Comparison of ENCODE assay signal across 15 cellular contexts in genomic region chr16:69812213-69813014, GRCh38.
"Had no signal": no experiment of that assay in that cellular context is flagged by ENCODE, and none has a peak within 500 bp of the region (broad histone marks: within the 10 kb centered on the region; RNA-seq: fewer than 3 reads in every experiment).

No MANE protein-coding gene starts in this region.

- DNase-seq: activated CD8-positive, alpha-beta memory T cell treated with anti-CD3 and anti-CD28 coated beads, Interleukin-2, amount 50 U/mL, for 4 hours; activated CD8-positive, alpha-beta T cell treated with anti-CD3 and anti-CD28 coated beads for 36 hours; activated naive CD8-positive, alpha-beta T cell treated with anti-CD3 and anti-CD28 coated beads, Interleukin-2, amount 10 ng/mL, durations not matched to agents 7 days and 5 days; activated T-cell treated with anti-CD3 and anti-CD28 coated beads, Interleukin-2, amount 50 U/mL, for 72 hours; kidney; left ventricle myocardium inferior; mesenchymal stem cell; psoas muscle; spleen; stimulated activated CD4-positive, alpha-beta T cell treated with anti-CD3 and anti-CD28 coated beads, Interleukin-1b, Interleukin-23, amount 100 ng/mL, for 48 hours; stimulated activated naive CD4-positive, alpha-beta T cell treated with Interleukin-2 at 50 U/mL for 16 hours had no signal

- H3K79me2 ChIP-seq: hepatocyte had no signal

- H3K9me3 ChIP-seq: spleen, suprapubic skin had no signal

- H3K4me3 Mint-ChIP-seq: activated CD8-positive, alpha-beta T cell treated with anti-CD3 and anti-CD28 coated beads for 36 hours; activated naive CD8-positive, alpha-beta T cell treated with anti-CD3 and anti-CD28 coated beads, Interleukin-2, amount 10 ng/mL, durations not matched to agents 7 days and 5 days; activated T-cell treated with anti-CD3 and anti-CD28 coated beads, Interleukin-2, amount 50 U/mL, for 72 hours; nephron had no signal

- H3K4me2 ChIP-seq: hepatocyte had no signal

- H3K9me3 Mint-ChIP-seq: activated CD8-positive, alpha-beta T cell treated with anti-CD3 and anti-CD28 coated beads for 36 hours; activated naive CD8-positive, alpha-beta T cell treated with anti-CD3 and anti-CD28 coated beads, Interleukin-2, amount 10 ng/mL, durations not matched to agents 7 days and 5 days; activated T-cell treated with anti-CD3 and anti-CD28 coated beads, Interleukin-2, amount 50 U/mL, for 72 hours; nephron had no signal

- H3K27ac ChIP-seq: left ventricle myocardium inferior, psoas muscle, spleen, suprapubic skin had no signal

- H3K4me1 Mint-ChIP-seq: nephron had no signal

- H3K4me1 ChIP-seq: left ventricle myocardium inferior, psoas muscle, spleen, suprapubic skin had no signal

- H3K27me3 ChIP-seq: hepatocyte, spleen, suprapubic skin had no signal

- ATAC-seq: activated CD8-positive, alpha-beta T cell treated with anti-CD3 and anti-CD28 coated beads for 36 hours; activated T-cell treated with anti-CD3 and anti-CD28 coated beads, Interleukin-2, amount 50 U/mL, for 72 hours; psoas muscle; sciatic nerve had no signal

- H3K27me3 Mint-ChIP-seq: activated CD8-positive, alpha-beta T cell treated with anti-CD3 and anti-CD28 coated beads for 36 hours; activated naive CD8-positive, alpha-beta T cell treated with anti-CD3 and anti-CD28 coated beads, Interleukin-2, amount 10 ng/mL, durations not matched to agents 7 days and 5 days had no signal

- H2AFZ ChIP-seq: hepatocyte had no signal

- H3K27ac Mint-ChIP-seq: activated CD8-positive, alpha-beta T cell treated with anti-CD3 and anti-CD28 coated beads for 36 hours; activated naive CD8-positive, alpha-beta T cell treated with anti-CD3 and anti-CD28 coated beads, Interleukin-2, amount 10 ng/mL, durations not matched to agents 7 days and 5 days; activated T-cell treated with anti-CD3 and anti-CD28 coated beads, Interleukin-2, amount 50 U/mL, for 72 hours; nephron had no signal

- H3K4me3 ChIP-seq: hepatocyte, left ventricle myocardium inferior, psoas muscle, spleen, suprapubic skin had no signal
